ENCODE assay signal across 12 cellular contexts in genomic region chr6:130932956-130933355, GRCh38.
"Had no signal": no experiment of that assay in that cellular context is flagged by ENCODE, and none has a peak within 500 bp of the region (broad histone marks: within the 10 kb centered on the region; RNA-seq: fewer than 3 reads in every experiment).

No MANE protein-coding gene starts in this region.

- H3K4me3 ChIP-seq: gastrocnemius medialis, lower lobe of right lung, mucosa of descending colon, SJCRH30 had no signal

- DNase-seq: activated CD4-positive, alpha-beta memory T cell treated with anti-CD3 and anti-CD28 coated beads, Interleukin-2, amount 10 ng/mL, durations not matched to agents 7 days and 5 days; activated CD4-positive, alpha-beta T cell treated with anti-CD3 and anti-CD28 coated beads for 1 hour; activated gamma-delta T cell treated with Interleukin-2 at 50 U/mL for 16 hours; activated naive CD8-positive, alpha-beta T cell treated with anti-CD3 and anti-CD28 coated beads for 36 hours; activated T-cell treated with anti-CD3 and anti-CD28 coated beads, Interleukin-2, amount 50 U/mL, for 72 hours; effector CD4-positive, alpha-beta T cell; lower lobe of right lung; mucosa of descending colon; small intestine had no signal

- H3K27me3 Mint-ChIP-seq: activated CD4-positive, alpha-beta memory T cell treated with anti-CD3 and anti-CD28 coated beads, Interleukin-2, amount 10 ng/mL, durations not matched to agents 7 days and 5 days; activated naive CD8-positive, alpha-beta T cell treated with anti-CD3 and anti-CD28 coated beads for 36 hours; natural killer cell treated with Interleukin-12 subunit alpha and Interleukin-12 subunit beta and Interleukin-15 and Interleukin-18, amount 100 ng/mL, for 72 hours had no signal

- H3K36me3 Mint-ChIP-seq: natural killer cell treated with Interleukin-12 subunit alpha and Interleukin-12 subunit beta and Interleukin-15 and Interleukin-18, amount 100 ng/mL, for 72 hours had no signal

- H3K4me1 Mint-ChIP-seq: activated CD4-positive, alpha-beta memory T cell treated with anti-CD3 and anti-CD28 coated beads, Interleukin-2, amount 10 ng/mL, durations not matched to agents 7 days and 5 days; activated naive CD8-positive, alpha-beta T cell treated with anti-CD3 and anti-CD28 coated beads for 36 hours had no signal

- H3K27ac ChIP-seq: lower lobe of right lung, SJCRH30 had no signal

- H3K27ac Mint-ChIP-seq: activated CD4-positive, alpha-beta memory T cell treated with anti-CD3 and anti-CD28 coated beads, Interleukin-2, amount 10 ng/mL, durations not matched to agents 7 days and 5 days; activated naive CD8-positive, alpha-beta T cell treated with anti-CD3 and anti-CD28 coated beads for 36 hours; activated T-cell treated with anti-CD3 and anti-CD28 coated beads, Interleukin-2, amount 50 U/mL, for 72 hours; natural killer cell treated with Interleukin-12 subunit alpha and Interleukin-12 subunit beta and Interleukin-15 and Interleukin-18, amount 100 ng/mL, for 72 hours had no signal

- FAIRE-seq: small intestine had no signal

- H3K27me3 ChIP-seq: gastrocnemius medialis, SJCRH30 had no signal

- ATAC-seq: activated T-cell treated with anti-CD3 and anti-CD28 coated beads, Interleukin-2, amount 50 U/mL, for 72 hours had no signal

- H3K36me3 ChIP-seq: gastrocnemius medialis, lower lobe of right lung had no signal

- H3K9me3 ChIP-seq: gastrocnemius medialis, lower lobe of right lung, mucosa of descending colon, SJCRH30 had no signal

- H3K9me3 Mint-ChIP-seq: activated CD4-positive, alpha-beta memory T cell treated with anti-CD3 and anti-CD28 coated beads, Interleukin-2, amount 10 ng/mL, durations not matched to agents 7 days and 5 days; activated T-cell treated with anti-CD3 and anti-CD28 coated beads, Interleukin-2, amount 50 U/mL, for 72 hours; natural killer cell treated with Interleukin-12 subunit alpha and Interleukin-12 subunit beta and Interleukin-15 and Interleukin-18, amount 100 ng/mL, for 72 hours had no signal

- H3K4me3 Mint-ChIP-seq: activated CD4-positive, alpha-beta memory T cell treated with anti-CD3 and anti-CD28 coated beads, Interleukin-2, amount 10 ng/mL, durations not matched to agents 7 days and 5 days; activated naive CD8-positive, alpha-beta T cell treated with anti-CD3 and anti-CD28 coated beads for 36 hours; activated T-cell treated with anti-CD3 and anti-CD28 coated beads, Interleukin-2, amount 50 U/mL, for 72 hours; natural killer cell treated with Interleukin-12 subunit alpha and Interleukin-12 subunit beta and Interleukin-15 and Interleukin-18, amount 100 ng/mL, for 72 hours had no signal
